ENCODE assay signal across 12 cellular contexts in genomic region chr12:120254809-120255208, GRCh38. TPM values are rescaled to one million over a fixed set of nuclear protein-coding genes. Genes with fewer than 3 reads are reported as not detected.
DNase-seq lines count a peak whose midpoint lies in the region; ATAC-seq and TF ChIP-seq lines count a peak whose summit lies in the region.
"Had no signal": no experiment of that assay in that cellular context is flagged by ENCODE, and none has a peak within 500 bp of the region (broad histone marks: within the 10 kb centered on the region; RNA-seq: fewer than 3 reads in every experiment).

No MANE protein-coding gene starts in this region.

- H3K9ac ChIP-seq in Loucy (ENCODE audit: low read depth, low read length, poor library complexity, severe bottlenecking), result no peak overlapping the region

- no peaks in the 10 kb centered on the region for H3K79me2 ChIP-seq in Loucy (ENCODE audit: insufficient read depth, low read length)

- H3K4me3 ChIP-seq in Loucy (ENCODE audit: low read length, poor library complexity, severe bottlenecking) (no peak overlapping the region), BE2C (ENCODE audit: low read depth, low read length) (no peak overlapping the region)

- peaks cover 25% of the 10 kb centered on the region for H3K36me3 Mint-ChIP-seq in activated T-helper 17 cell treated with anti-CD3 and anti-CD28 coated beads, Interleukin-2, amount 50 U/mL, for 72 hours (ENCODE audit: low read depth)
- H3K36me3 Mint-ChIP-seq in immature natural killer cell, result peaks cover 6 to 35% (median 11%) of the 10 kb centered on the region in 3 donors
- peaks cover 20% of the 10 kb centered on the region for H3K36me3 Mint-ChIP-seq in stimulated activated effector memory CD8-positive, alpha-beta T cell treated with anti-CD3 and anti-CD28 coated beads, Interleukin-12 subunit alpha, Interleukin-12 subunit beta, amount 100 ng/mL, for 72 hours

- TF ChIP-seq CTCF in Loucy (conservative IDR thresholded peaks at IDR 0.05; ENCODE audit: low read length) (peak; percentile 54), BE2C (IDR thresholded peaks at IDR 0.05; ENCODE audit: low read depth, low read length) (no peak)

- H3K9me3 Mint-ChIP-seq in activated T-helper 17 cell treated with anti-CD3 and anti-CD28 coated beads, Interleukin-2, amount 50 U/mL, for 72 hours, result no peaks in the 10 kb centered on the region
- H3K9me3 Mint-ChIP-seq in immature natural killer cell, result no peaks in the 10 kb centered on the region
- no peaks in the 10 kb centered on the region for H3K9me3 Mint-ChIP-seq in stimulated activated effector memory CD8-positive, alpha-beta T cell treated with anti-CD3 and anti-CD28 coated beads, Interleukin-12 subunit alpha, Interleukin-12 subunit beta, amount 100 ng/mL, for 72 hours

- peaks cover 63% of the 10 kb centered on the region for H3K4me1 Mint-ChIP-seq in activated T-helper 17 cell treated with anti-CD3 and anti-CD28 coated beads, Interleukin-2, amount 50 U/mL, for 72 hours
- peaks cover 93% of the 10 kb centered on the region in 2 donors for H3K4me1 Mint-ChIP-seq in immature natural killer cell
- peaks cover 89% of the 10 kb centered on the region for H3K4me1 Mint-ChIP-seq in stimulated activated effector memory CD8-positive, alpha-beta T cell treated with anti-CD3 and anti-CD28 coated beads, Interleukin-12 subunit alpha, Interleukin-12 subunit beta, amount 100 ng/mL, for 72 hours

- H3K27me3 Mint-ChIP-seq in activated T-helper 17 cell treated with anti-CD3 and anti-CD28 coated beads, Interleukin-2, amount 50 U/mL, for 72 hours, result no peaks in the 10 kb centered on the region
- H3K27me3 Mint-ChIP-seq in immature natural killer cell (ENCODE audit: low read depth in 3 of 3), result peaks cover 26 to 35% (median 31%) of the 10 kb centered on the region in 3 donors

- H3K4me1 ChIP-seq in Loucy (ENCODE audit: insufficient read depth, low read length, poor library complexity, severe bottlenecking) (peaks cover 21% of the 10 kb centered on the region), BE2C (peaks cover 9% of the 10 kb centered on the region)

- DNase-seq in immature natural killer cell (no peak), BE2C (no peak), HPDE6-E6E7 (ENCODE audit: extremely low spot score) (no peak)
- no peak for DNase-seq in stimulated activated effector memory CD8-positive, alpha-beta T cell treated with anti-CD3 and anti-CD28 coated beads, Interleukin-12 subunit alpha, Interleukin-12 subunit beta, amount 100 ng/mL, for 72 hours (ENCODE audit: low spot score in 2 of 2)
- DNase-seq: DMS79 treated with DMSO at 0.1 percent for 48 hours; GOT3; midbrain; NCI-H1105; stimulated activated naive CD4-positive, alpha-beta T cell treated with Interleukin-2 at 50 U/mL for 16 hours had no signal

- peaks cover 3% of the 10 kb centered on the region; the same call in 1 of the 2 replicates for H3F3A ChIP-seq in Loucy (ENCODE audit: low read depth)

- H2AFZ ChIP-seq in Loucy (ENCODE audit: low read length), result no peak overlapping the region

- peak overlapping the region; percentile 23 for H3K27ac Mint-ChIP-seq in activated T-helper 17 cell treated with anti-CD3 and anti-CD28 coated beads, Interleukin-2, amount 50 U/mL, for 72 hours
- H3K27ac Mint-ChIP-seq in immature natural killer cell, result peak overlapping the region; percentile 91 to 99 (median 97)
- H3K27ac Mint-ChIP-seq in stimulated activated effector memory CD8-positive, alpha-beta T cell treated with anti-CD3 and anti-CD28 coated beads, Interleukin-12 subunit alpha, Interleukin-12 subunit beta, amount 100 ng/mL, for 72 hours, result peak overlapping the region; percentile 61

- H3K9me2 ChIP-seq in Loucy (replicated peaks; ENCODE audit: low read depth, low read length), result no peaks in the 10 kb centered on the region

- no peaks in the 10 kb centered on the region for H3K9me3 ChIP-seq in Loucy (ENCODE audit: insufficient read depth, low read depth, low read length)
- no peaks in the 10 kb centered on the region for H3K9me3 ChIP-seq in BE2C

- peak overlapping the region; percentile 6 for H3K4me3 Mint-ChIP-seq in activated T-helper 17 cell treated with anti-CD3 and anti-CD28 coated beads, Interleukin-2, amount 50 U/mL, for 72 hours
- H3K4me3 Mint-ChIP-seq in immature natural killer cell, result peak overlapping the region; percentile 61 to 89 (median 84)
- no peak overlapping the region for H3K4me3 Mint-ChIP-seq in stimulated activated effector memory CD8-positive, alpha-beta T cell treated with anti-CD3 and anti-CD28 coated beads, Interleukin-12 subunit alpha, Interleukin-12 subunit beta, amount 100 ng/mL, for 72 hours

- H3K4me2 ChIP-seq in Loucy (ENCODE audit: low read depth, low read length, poor library complexity, severe bottlenecking), result no peak overlapping the region

- H4K20me1 ChIP-seq in Loucy (ENCODE audit: insufficient read depth, low read length, poor library complexity, severe bottlenecking), result peaks cover 7% of the 10 kb centered on the region

- H3K36me3 ChIP-seq in Loucy (ENCODE audit: insufficient read depth, low read length) (no peaks in the 10 kb centered on the region), BE2C (no peaks in the 10 kb centered on the region)

- H3K27me3 ChIP-seq in Loucy (ENCODE audit: insufficient read depth, low read length, poor library complexity, severe bottlenecking) (peaks cover 66% of the 10 kb centered on the region), BE2C (no peaks in the 10 kb centered on the region)

- no peak for ATAC-seq in activated T-helper 17 cell treated with anti-CD3 and anti-CD28 coated beads, Interleukin-2, amount 50 U/mL, for 72 hours (replicated peaks)
- no peak for ATAC-seq in stimulated activated effector memory CD8-positive, alpha-beta T cell treated with anti-CD3 and anti-CD28 coated beads, Interleukin-12 subunit alpha, Interleukin-12 subunit beta, amount 100 ng/mL, for 72 hours
- no peak for ATAC-seq in HG03571 (IDR thresholded peaks at IDR 0.05; ENCODE audit: unreplicated experiment)

RNA-seq across cellular contexts. Expression of gene PXN, which starts 10.7 kb away (rescaled TPM):
- 10 to 100 TPM; 44.8 to 65.5 TPM for total RNA-seq in activated T-helper 17 cell treated with anti-CD3 and anti-CD28 coated beads, Interleukin-2, amount 50 U/mL, for 72 hours
- 100 to 1,000 TPM; 132 to 310 (median 240) TPM for polyA plus RNA-seq in immature natural killer cell
- polyA plus RNA-seq in BE2C (2012; ENCODE audit: insufficient read depth, insufficient read length, low read depth), result 12.6 TPM

RNA-seq across cellular contexts. Expression of gene RNU4-2, which starts 36.9 kb away (rescaled TPM):
- total RNA-seq in activated T-helper 17 cell treated with anti-CD3 and anti-CD28 coated beads, Interleukin-2, amount 50 U/mL, for 72 hours, result 1,000 to 10,000 TPM; 2,951 to 6,256 TPM
- 10 to 100 TPM in 1 of 3 donors, not detected in 2; 70.0 TPM for polyA plus RNA-seq in immature natural killer cell
- not detected for polyA plus RNA-seq in BE2C (2012; ENCODE audit: insufficient read depth, insufficient read length, low read depth)

RNA-seq across cellular contexts. Expression of gene RNU4-1, which starts 38.2 kb away (rescaled TPM):
- 1,000 to 10,000 TPM; 2,108 to 2,470 TPM for total RNA-seq in activated T-helper 17 cell treated with anti-CD3 and anti-CD28 coated beads, Interleukin-2, amount 50 U/mL, for 72 hours
- polyA plus RNA-seq in immature natural killer cell, result not detected
- polyA plus RNA-seq in BE2C (2012; ENCODE audit: insufficient read depth, insufficient read length, low read depth), result 5.0 TPM

RNA-seq across cellular contexts. Expression of gene SIRT4, which starts 47.3 kb away (rescaled TPM):
- 1 to 10 TPM; 3.1 to 4.1 TPM for total RNA-seq in activated T-helper 17 cell treated with anti-CD3 and anti-CD28 coated beads, Interleukin-2, amount 50 U/mL, for 72 hours
- polyA plus RNA-seq in immature natural killer cell, result 1 to 10 TPM in 2 of 3 donors, not detected in 1; 1.5 to 1.9 TPM
- polyA plus RNA-seq in BE2C (2012; ENCODE audit: insufficient read depth, insufficient read length, low read depth), result 10.1 TPM

RNA-seq across cellular contexts. Expression of gene RPLP0, which starts 53.9 kb away (rescaled TPM):
- total RNA-seq in activated T-helper 17 cell treated with anti-CD3 and anti-CD28 coated beads, Interleukin-2, amount 50 U/mL, for 72 hours, result 1,000 to 10,000 TPM; 3,687 to 4,380 TPM
- 1,000 to 10,000 TPM in 1 of 3 donors, 100 to 1,000 TPM in 2; 528 to 1,271 (median 768) TPM for polyA plus RNA-seq in immature natural killer cell
- polyA plus RNA-seq in BE2C (2012; ENCODE audit: insufficient read depth, insufficient read length, low read depth), result 4,768 TPM

Comparison
In these comparisons a context has a peak if more than half of its experiments do, and no peak if none do; other contexts are left out.
1. H3K27ac Mint-ChIP-seq: peak in every context shown above with its lines; median percentile 97 in immature natural killer cell; 61 in stimulated activated effector memory CD8-positive, alpha-beta T cell treated with anti-CD3 and anti-CD28 coated beads, Interleukin-12 subunit alpha, Interleukin-12 subunit beta, amount 100 ng/mL, for 72 hours; 23 in activated T-helper 17 cell treated with anti-CD3 and anti-CD28 coated beads, Interleukin-2, amount 50 U/mL, for 72 hours.